In genomic region chr18:2587788-2588187, GRCh38 we compare ENCODE assay signal across 18 cellular contexts. TPM values are rescaled to one million over a fixed set of nuclear protein-coding genes. Genes with fewer than 3 reads are reported as not detected.
DNase-seq lines count a peak whose midpoint lies in the region; ATAC-seq and TF ChIP-seq lines count a peak whose summit lies in the region.
"Had no signal": no experiment of that assay in that cellular context is flagged by ENCODE, and none has a peak within 500 bp of the region (broad histone marks: within the 10 kb centered on the region; RNA-seq: fewer than 3 reads in every experiment).

No MANE protein-coding gene starts in this region.

- TF ChIP-seq CTCF in osteocyte (IDR thresholded peaks at IDR 0.05) (no peak), upper lobe of right lung (IDR thresholded peaks at IDR 0.05) (no peak), GM13976 (IDR thresholded peaks at IDR 0.05; ENCODE audit: borderline replicate concordance, control extremely low read depth, extremely low read depth, insufficient read depth, missing control alignments) (no peak)

- no peaks in the 10 kb centered on the region for H3K27me3 ChIP-seq in upper lobe of right lung
- H3K27me3 ChIP-seq: BLaER1 treated with 17β-estradiol and CSF1 and Interleukin-3, amounts not matched to agents 10 nM and 100 nM had no signal

- peaks cover 96% of the 10 kb centered on the region for H3K36me3 ChIP-seq in KOPT-K1 (ENCODE audit: insufficient read depth, low read length)
- H3K36me3 ChIP-seq in upper lobe of right lung, result no peaks in the 10 kb centered on the region

- H3K27ac Mint-ChIP-seq in activated CD8-positive, alpha-beta memory T cell treated with anti-CD3 and anti-CD28 coated beads, Interleukin-2, amount 10 ng/mL, durations not matched to agents 7 days and 5 days, result peak overlapping the region; percentile 75
- peak overlapping the region; percentile 60 for H3K27ac Mint-ChIP-seq in activated T-helper 2 cell treated with anti-CD3 and anti-CD28 coated beads, Interferon-gamma antibody, Interleukin-2, Interleukin-4, amounts not matched to agents 10 μg/mL and 5 μg/mL and 100 μg/mL, durations not matched to agents 14 hours and 24 hours and 36 hours
- H3K27ac Mint-ChIP-seq in osteocyte (ENCODE audit: unreplicated experiment), result peak overlapping the region; percentile 57

- no peaks in the 10 kb centered on the region for H3K27me3 Mint-ChIP-seq in activated CD8-positive, alpha-beta memory T cell treated with anti-CD3 and anti-CD28 coated beads, Interleukin-2, amount 10 ng/mL, durations not matched to agents 7 days and 5 days
- H3K27me3 Mint-ChIP-seq in activated T-helper 2 cell treated with anti-CD3 and anti-CD28 coated beads, Interferon-gamma antibody, Interleukin-2, Interleukin-4, amounts not matched to agents 10 μg/mL and 5 μg/mL and 100 μg/mL, durations not matched to agents 14 hours and 24 hours and 36 hours (ENCODE audit: low read depth), result no peaks in the 10 kb centered on the region
- no peaks in the 10 kb centered on the region for H3K27me3 Mint-ChIP-seq in osteocyte (ENCODE audit: unreplicated experiment)

- H3K4me1 Mint-ChIP-seq in activated CD8-positive, alpha-beta memory T cell treated with anti-CD3 and anti-CD28 coated beads, Interleukin-2, amount 10 ng/mL, durations not matched to agents 7 days and 5 days, result peaks cover 40% of the 10 kb centered on the region
- peaks cover 41% of the 10 kb centered on the region for H3K4me1 Mint-ChIP-seq in activated T-helper 2 cell treated with anti-CD3 and anti-CD28 coated beads, Interferon-gamma antibody, Interleukin-2, Interleukin-4, amounts not matched to agents 10 μg/mL and 5 μg/mL and 100 μg/mL, durations not matched to agents 14 hours and 24 hours and 36 hours (ENCODE audit: low read depth)
- peaks cover 13% of the 10 kb centered on the region for H3K4me1 Mint-ChIP-seq in osteocyte (ENCODE audit: unreplicated experiment)

- in situ Hi-C loops in GM13976 (cut with MboI; ENCODE audit: low sequenced_read_pairs, unreplicated experiment), result no loop called here

- peak; percentile 50 for ATAC-seq in activated CD8-positive, alpha-beta memory T cell treated with anti-CD3 and anti-CD28 coated beads, Interleukin-2, amount 10 ng/mL, durations not matched to agents 7 days and 5 days
- ATAC-seq in upper lobe of right lung, result no peak
- ATAC-seq: A549 had no signal

- intact Hi-C loops in activated T-helper 2 cell treated with anti-CD3 and anti-CD28 coated beads, Interferon-gamma antibody, Interleukin-2, Interleukin-4, amounts not matched to agents 10 μg/mL and 5 μg/mL and 100 μg/mL, durations not matched to agents 14 hours and 24 hours and 36 hours (cut with micrococcal nuclease), result loop anchor here (2.0 to 5.0 kb wide), 3 partner anchors 19 to 100 kb away; partner anchors contain the start of gene SMCHD1
- intact Hi-C loops in upper lobe of right lung (cut with DNase I), result no loop called here

- H3K27ac ChIP-seq in KOPT-K1 (ENCODE audit: low read depth, low read length, poor library complexity, severe bottlenecking) (peak overlapping the region; percentile 73), upper lobe of right lung (no peak overlapping the region)
- H3K27ac ChIP-seq: A549; BLaER1 treated with 17β-estradiol and CSF1 and Interleukin-3, amounts not matched to agents 10 nM and 100 nM; HL-60; SK-N-MC had no signal

- no peak for DNase-seq in activated CD8-positive, alpha-beta memory T cell treated with anti-CD3 and anti-CD28 coated beads, Interleukin-2, amount 10 ng/mL, durations not matched to agents 7 days and 5 days
- no peak for DNase-seq in activated CD8-positive, alpha-beta memory T cell treated with anti-CD3 and anti-CD28 coated beads, Interleukin-2, amount 50 U/mL, for 48 hours
- DNase-seq in activated T-helper 2 cell treated with anti-CD3 and anti-CD28 coated beads, Interferon-gamma antibody, Interleukin-2, Interleukin-4, amounts not matched to agents 10 μg/mL and 5 μg/mL and 100 μg/mL, durations not matched to agents 14 hours and 24 hours and 36 hours (ENCODE audit: low spot score), result no peak
- DNase-seq in osteocyte (ENCODE audit: extremely low spot score, unreplicated experiment) (no peak), upper lobe of right lung (no peak), GM13976 (ENCODE audit: low spot score) (no peak), NCI-H1105 treated with DMSO at 0.1 percent for 48 hours (lab: John Stamatoyannopoulos, UW) (no peak)
- DNase-seq: H7, head of caudate nucleus, NCI-H1048, NCI-H526 treated with DMSO at 0.1 percent for 48 hours, posterior cingulate gyrus had no signal

- no peaks in the 10 kb centered on the region for H3K4me1 ChIP-seq in upper lobe of right lung

- no peak overlapping the region for H3K4me3 ChIP-seq in upper lobe of right lung
- H3K4me3 ChIP-seq: A549; BLaER1 treated with 17β-estradiol and CSF1 and Interleukin-3, amounts not matched to agents 10 nM and 100 nM; SK-N-MC; skin epidermis had no signal

- H3K9me3 ChIP-seq in KOPT-K1 (ENCODE audit: insufficient read depth, low read length, poor library complexity, severe bottlenecking), result no peaks in the 10 kb centered on the region
- H3K9me3 ChIP-seq in upper lobe of right lung, result no peaks in the 10 kb centered on the region
- H3K9me3 ChIP-seq: A549; BLaER1 treated with 17β-estradiol and CSF1 and Interleukin-3, amounts not matched to agents 10 nM and 100 nM had no signal

- no peaks in the 10 kb centered on the region for H3K9me3 Mint-ChIP-seq in activated CD8-positive, alpha-beta memory T cell treated with anti-CD3 and anti-CD28 coated beads, Interleukin-2, amount 10 ng/mL, durations not matched to agents 7 days and 5 days (ENCODE audit: low read depth)
- H3K9me3 Mint-ChIP-seq in activated T-helper 2 cell treated with anti-CD3 and anti-CD28 coated beads, Interferon-gamma antibody, Interleukin-2, Interleukin-4, amounts not matched to agents 10 μg/mL and 5 μg/mL and 100 μg/mL, durations not matched to agents 14 hours and 24 hours and 36 hours, result no peaks in the 10 kb centered on the region
- H3K9me3 Mint-ChIP-seq in osteocyte (ENCODE audit: unreplicated experiment), result no peaks in the 10 kb centered on the region

- H3K4me3 Mint-ChIP-seq in activated CD8-positive, alpha-beta memory T cell treated with anti-CD3 and anti-CD28 coated beads, Interleukin-2, amount 10 ng/mL, durations not matched to agents 7 days and 5 days, result no peak overlapping the region
- H3K4me3 Mint-ChIP-seq in activated T-helper 2 cell treated with anti-CD3 and anti-CD28 coated beads, Interferon-gamma antibody, Interleukin-2, Interleukin-4, amounts not matched to agents 10 μg/mL and 5 μg/mL and 100 μg/mL, durations not matched to agents 14 hours and 24 hours and 36 hours (ENCODE audit: low read depth), result peak overlapping the region; percentile 7
- no peak overlapping the region for H3K4me3 Mint-ChIP-seq in osteocyte (ENCODE audit: unreplicated experiment)

- CTCF ChIA-PET in activated CD8-positive, alpha-beta memory T cell treated with anti-CD3 and anti-CD28 coated beads, Interleukin-2, amount 10 ng/mL, durations not matched to agents 7 days and 5 days (lab: Charles Lee), result interaction anchor here (0.7 kb wide), 1 partner anchor 94 kb away, joined by 3 read pairs; no protein-coding TSS in a partner anchor

- peaks cover 61% of the 10 kb centered on the region for H3K36me3 Mint-ChIP-seq in activated CD8-positive, alpha-beta memory T cell treated with anti-CD3 and anti-CD28 coated beads, Interleukin-2, amount 10 ng/mL, durations not matched to agents 7 days and 5 days
- H3K36me3 Mint-ChIP-seq in activated T-helper 2 cell treated with anti-CD3 and anti-CD28 coated beads, Interferon-gamma antibody, Interleukin-2, Interleukin-4, amounts not matched to agents 10 μg/mL and 5 μg/mL and 100 μg/mL, durations not matched to agents 14 hours and 24 hours and 36 hours (ENCODE audit: low read depth), result peaks cover 71% of the 10 kb centered on the region
- no peaks in the 10 kb centered on the region for H3K36me3 Mint-ChIP-seq in osteocyte (ENCODE audit: unreplicated experiment)

RNA-seq across cellular contexts. Expression of gene NDC80, which starts 16.4 kb away (rescaled TPM):
- 100 to 1,000 TPM in 1 of 2 experiments, 10 to 100 TPM in 1; 83.9 to 101 TPM for total RNA-seq in activated CD8-positive, alpha-beta memory T cell treated with anti-CD3 and anti-CD28 coated beads, Interleukin-2, amount 10 ng/mL, durations not matched to agents 7 days and 5 days
- 41.5 and 43.0 TPM in 2 replicates for total RNA-seq in activated T-helper 2 cell treated with anti-CD3 and anti-CD28 coated beads, Interferon-gamma antibody, Interleukin-2, Interleukin-4, amounts not matched to agents 10 μg/mL and 5 μg/mL and 100 μg/mL, durations not matched to agents 14 hours and 24 hours and 36 hours
- total RNA-seq in osteocyte (7.9 and 9.4 TPM in 2 replicates), upper lobe of right lung (0.69 TPM)

RNA-seq across cellular contexts. Expression of gene METTL4, which starts 16.5 kb away (rescaled TPM):
- total RNA-seq in activated CD8-positive, alpha-beta memory T cell treated with anti-CD3 and anti-CD28 coated beads, Interleukin-2, amount 10 ng/mL, durations not matched to agents 7 days and 5 days, result 10 to 100 TPM; 20.9 to 25.3 TPM
- total RNA-seq in activated T-helper 2 cell treated with anti-CD3 and anti-CD28 coated beads, Interferon-gamma antibody, Interleukin-2, Interleukin-4, amounts not matched to agents 10 μg/mL and 5 μg/mL and 100 μg/mL, durations not matched to agents 14 hours and 24 hours and 36 hours, result 17.8 and 18.3 TPM in 2 replicates
- 10.8 and 12.8 TPM in 2 replicates for total RNA-seq in osteocyte
- 11.1 TPM for total RNA-seq in upper lobe of right lung
